1 cellular context compared by ENCODE assay signal in the genomic region with DNA sequence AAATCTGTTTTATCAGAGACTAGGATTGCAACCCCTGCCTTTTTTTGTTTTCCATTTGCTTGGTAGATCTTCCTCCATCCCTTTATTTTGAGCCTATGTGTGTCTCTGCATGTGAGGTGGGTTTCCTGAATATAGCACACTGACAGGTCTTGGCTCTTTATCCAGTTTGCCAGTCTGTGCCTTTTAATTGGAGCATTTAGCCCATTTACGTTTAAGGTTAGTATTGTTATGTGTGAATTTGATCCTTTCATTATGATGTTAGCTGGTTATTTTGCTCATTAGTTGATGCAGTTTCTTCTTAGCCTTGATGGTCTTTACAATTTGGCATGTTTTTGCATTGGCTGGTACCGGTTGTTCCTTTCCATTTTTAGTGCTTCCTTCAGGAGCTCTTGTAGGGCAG.
TF ChIP-seq lines count a peak whose summit lies in the region.

No MANE protein-coding gene starts in this region.

TF ChIP-seq in K562, 482 proteins besides CTCF, POLR2A, EP300 and RAD21:
- TF ChIP-seq ZNF354B (CRISPR knock-in tag; IDR thresholded peaks at IDR 0.05) = peak; percentile 67; the same call in 1 of the 2 replicates
- peak; percentile 95 for TF ChIP-seq ZNF507 (tag; conservative IDR thresholded peaks at IDR 0.05)
